In genomic region chr17:69809331-69809730, GRCh38 we compare ENCODE assay signal across 13 cellular contexts.
"Had no signal": no experiment of that assay in that cellular context is flagged by ENCODE, and none has a peak within 500 bp of the region (broad histone marks: within the 10 kb centered on the region; RNA-seq: fewer than 3 reads in every experiment).

No MANE protein-coding gene starts in this region.

- H3K9ac ChIP-seq: SK-N-SH had no signal

- H3K4me1 ChIP-seq: heart left ventricle had no signal

- H3K9me3 ChIP-seq: heart left ventricle, SK-N-SH, tibial nerve had no signal

- H3K4me2 ChIP-seq: SK-N-SH had no signal

- H3K36me3 ChIP-seq: heart left ventricle, tibial nerve had no signal

- H3K4me3 ChIP-seq: heart left ventricle, lung, tibial nerve had no signal

- FAIRE-seq: small intestine had no signal

- H3K27ac ChIP-seq: heart left ventricle, tibial nerve had no signal

- H3K27me3 ChIP-seq: heart left ventricle, tibial nerve had no signal

- DNase-seq: activated CD4-positive, alpha-beta T cell treated with anti-CD3 and anti-CD28 coated beads for 4 hours; activated CD8-positive, alpha-beta memory T cell treated with anti-CD3 and anti-CD28 coated beads, Interleukin-2, amount 50 U/mL, for 4 hours; activated CD8-positive, alpha-beta T cell treated with anti-CD3 and anti-CD28 coated beads for 36 hours; endodermal cell; foreskin melanocyte; heart left ventricle; natural killer cell; posterior cingulate gyrus; SK-N-SH; small intestine; T-helper 1 cell had no signal

- H3K9me2 ChIP-seq: SK-N-SH had no signal
